ENCODE assay signal across 8 cellular contexts in genomic region chr19:47112166-47112663, GRCh38.
DNase-seq lines count a peak whose midpoint lies in the region; ATAC-seq and TF ChIP-seq lines count a peak whose summit lies in the region.

No MANE protein-coding gene starts in this region.

- H3K4me3 Mint-ChIP-seq in nephron progenitor cell: peak overlapping the region; percentile 91
- peak overlapping the region; percentile 98 for H3K4me3 Mint-ChIP-seq in stimulated activated naive CD8-positive, alpha-beta T cell treated with anti-CD3 and anti-CD28 coated beads, Interleukin-15, Interleukin-2, amounts not matched to agents 100 ng/mL and 50 ng/mL, for 24 hours

- no peak for TF ChIP-seq CTCF in RWPE1 (conservative IDR thresholded peaks at IDR 0.05; ENCODE audit: low read depth)
- no peak for TF ChIP-seq CTCF in nephron progenitor cell (IDR thresholded peaks at IDR 0.05)

- ATAC-seq in GM19324 (IDR thresholded peaks at IDR 0.05; ENCODE audit: low FRiP score, unreplicated experiment): peak; percentile 29

- POLR2A ChIA-PET in RWPE1 (lab: Yijun Ruan, JAX; ENCODE audit: low non-redundant PET): interaction anchor here (0.5 to 1.7 kb wide), 5 partner anchors 13 to 25 kb away, joined by 5 to 6 read pairs (median 6); no protein-coding TSS in a partner anchor

- no peaks in the 10 kb centered on the region for H3K9me3 Mint-ChIP-seq in nephron progenitor cell
- no peaks in the 10 kb centered on the region for H3K9me3 Mint-ChIP-seq in stimulated activated naive CD8-positive, alpha-beta T cell treated with anti-CD3 and anti-CD28 coated beads, Interleukin-15, Interleukin-2, amounts not matched to agents 100 ng/mL and 50 ng/mL, for 24 hours

- in situ Hi-C loops in KBM-7 (cut with MboI; ENCODE audit: low pct_unique_long_range_greater_than_20kb, low sequenced_read_pairs): no loop called here

- no peaks in the 10 kb centered on the region for H3K27me3 Mint-ChIP-seq in nephron progenitor cell (ENCODE audit: low read depth, poor library complexity)
- no peaks in the 10 kb centered on the region for H3K27me3 Mint-ChIP-seq in stimulated activated naive CD8-positive, alpha-beta T cell treated with anti-CD3 and anti-CD28 coated beads, Interleukin-15, Interleukin-2, amounts not matched to agents 100 ng/mL and 50 ng/mL, for 24 hours

- H3K27ac ChIP-seq in RWPE1: peak overlapping the region; percentile 99

- CTCF ChIA-PET in RWPE1 (lab: Yijun Ruan, JAX): no interaction called here

- H3K27ac Mint-ChIP-seq in nephron progenitor cell: peak overlapping the region; percentile 100
- H3K27ac Mint-ChIP-seq in stimulated activated naive CD8-positive, alpha-beta T cell treated with anti-CD3 and anti-CD28 coated beads, Interleukin-15, Interleukin-2, amounts not matched to agents 100 ng/mL and 50 ng/mL, for 24 hours: peak overlapping the region; percentile 100

- DNase-seq in AG20443 (ENCODE audit: low spot score): peak; percentile 78
- DNase-seq in KBM-7: peak; percentile 83
- DNase-seq in RWPE1 (ENCODE audit: low spot score): peak; percentile 55
- DNase-seq in activated effector memory CD4-positive, alpha-beta T cell treated with Interleukin-2 at 50 U/mL for 16 hours: peak; percentile 85
- peak; percentile 89 for DNase-seq in fibroblast of the conjunctiva (ENCODE audit: low read depth)
- peak; percentile 78 for DNase-seq in nephron progenitor cell

- peaks cover 13% of the 10 kb centered on the region for H3K36me3 Mint-ChIP-seq in nephron progenitor cell (ENCODE audit: low read depth)
- peaks cover 49% of the 10 kb centered on the region for H3K36me3 Mint-ChIP-seq in stimulated activated naive CD8-positive, alpha-beta T cell treated with anti-CD3 and anti-CD28 coated beads, Interleukin-15, Interleukin-2, amounts not matched to agents 100 ng/mL and 50 ng/mL, for 24 hours (ENCODE audit: low read depth)

- peaks cover 51% of the 10 kb centered on the region for H3K4me1 Mint-ChIP-seq in nephron progenitor cell
- H3K4me1 Mint-ChIP-seq in stimulated activated naive CD8-positive, alpha-beta T cell treated with anti-CD3 and anti-CD28 coated beads, Interleukin-15, Interleukin-2, amounts not matched to agents 100 ng/mL and 50 ng/mL, for 24 hours (ENCODE audit: low read depth): peaks cover 42% of the 10 kb centered on the region

Comparison
In these comparisons a context has a peak if more than half of its experiments do, and no peak if none do; other contexts are left out.
1. Peak in every context shown above with its lines: DNase-seq, ATAC-seq and H3K27ac ChIP-seq.